8 cellular contexts compared by ENCODE assay signal in genomic region chr17:17303847-17304490, GRCh38. TPM values are rescaled to one million over a fixed set of nuclear protein-coding genes. Genes with fewer than 3 reads are reported as not detected.
DNase-seq lines count a peak whose midpoint lies in the region; ATAC-seq and TF ChIP-seq lines count a peak whose summit lies in the region.

No MANE protein-coding gene starts in this region.

- in situ Hi-C loops in ACHN (cut with HindIII; ENCODE audit: low pct_ligation_motif_present, low pct_unique_long_range_greater_than_20kb, low sequenced_read_pairs): no loop called here

- H3K4me3 Mint-ChIP-seq in activated B cell treated with CpG ODN at 0.5 μM for 24 hours: peak overlapping the region; percentile 81
- peak overlapping the region; percentile 91 to 95 for H3K4me3 Mint-ChIP-seq in stimulated activated naive B cell treated with anti-CD40 and anti-IgM and Interleukin-4, amounts not matched to agents 10 μg/mL and 1 μg/mL and 100 μg/mL, for 72 hours

- ATAC-seq in activated B cell treated with CpG ODN at 0.5 μM for 24 hours (ENCODE audit: low read depth): no peak
- ATAC-seq in stimulated activated naive B cell treated with anti-CD40 and anti-IgM and Interleukin-4, amounts not matched to agents 10 μg/mL and 1 μg/mL and 100 μg/mL, for 72 hours (replicated peaks): no peak
- no peak for ATAC-seq in GM18517 (IDR thresholded peaks at IDR 0.05; ENCODE audit: unreplicated experiment)
- no peak for ATAC-seq in GM18909 (IDR thresholded peaks at IDR 0.05; ENCODE audit: poor library complexity, unreplicated experiment)

- no peaks in the 10 kb centered on the region for H3K27me3 Mint-ChIP-seq in activated B cell treated with CpG ODN at 0.5 μM for 24 hours
- H3K27me3 Mint-ChIP-seq in stimulated activated naive B cell treated with anti-CD40 and anti-IgM and Interleukin-4, amounts not matched to agents 10 μg/mL and 1 μg/mL and 100 μg/mL, for 72 hours: no peaks in the 10 kb centered on the region

- no peaks in the 10 kb centered on the region for H3K36me3 Mint-ChIP-seq in activated B cell treated with CpG ODN at 0.5 μM for 24 hours (ENCODE audit: low read depth)
- no peaks in the 10 kb centered on the region for H3K36me3 Mint-ChIP-seq in stimulated activated naive B cell treated with anti-CD40 and anti-IgM and Interleukin-4, amounts not matched to agents 10 μg/mL and 1 μg/mL and 100 μg/mL, for 72 hours

- no peaks in the 10 kb centered on the region for H3K9me3 Mint-ChIP-seq in activated B cell treated with CpG ODN at 0.5 μM for 24 hours
- no peaks in the 10 kb centered on the region for H3K9me3 Mint-ChIP-seq in stimulated activated naive B cell treated with anti-CD40 and anti-IgM and Interleukin-4, amounts not matched to agents 10 μg/mL and 1 μg/mL and 100 μg/mL, for 72 hours

- intact Hi-C loops in activated B cell treated with CpG ODN at 0.5 μM for 24 hours (cut with micrococcal nuclease): loop anchor here (5.0 to 10.0 kb wide), 3 partner anchors 67 to 731 kb away; partner anchors contain the start of genes ATPAF2, FLCN and GID4

- H3K4me3 ChIP-seq in iPS-11a (ENCODE audit: low read depth, low read length): peak overlapping the region; percentile 58

- no peak overlapping the region for H3K27ac Mint-ChIP-seq in activated B cell treated with CpG ODN at 0.5 μM for 24 hours
- peak overlapping the region; percentile 75 for H3K27ac Mint-ChIP-seq in stimulated activated naive B cell treated with anti-CD40 and anti-IgM and Interleukin-4, amounts not matched to agents 10 μg/mL and 1 μg/mL and 100 μg/mL, for 72 hours

- CTCF ChIA-PET in activated B cell treated with CpG ODN at 0.5 μM for 24 hours (lab: Charles Lee): no interaction called here

- POLR2A ChIA-PET in activated B cell treated with CpG ODN at 0.5 μM for 24 hours (lab: Charles Lee): no interaction called here

- TF ChIP-seq CTCF in activated B cell treated with CpG ODN at 0.5 μM for 24 hours (IDR thresholded peaks at IDR 0.05): no peak

- peaks cover 34% of the 10 kb centered on the region for H3K4me1 Mint-ChIP-seq in activated B cell treated with CpG ODN at 0.5 μM for 24 hours
- H3K4me1 Mint-ChIP-seq in stimulated activated naive B cell treated with anti-CD40 and anti-IgM and Interleukin-4, amounts not matched to agents 10 μg/mL and 1 μg/mL and 100 μg/mL, for 72 hours: peaks cover 19 to 41% of the 10 kb centered on the region in 2 donors

- DNase-seq in NCI-H1105 (lab: John Stamatoyannopoulos, UW): peak; percentile 52
- no peak for DNase-seq in NCI-H1105 treated with DMSO at 0.1 percent for 48 hours (lab: John Stamatoyannopoulos, UW)
- no peak for DNase-seq in activated B cell treated with CpG ODN at 0.5 μM for 24 hours
- no peak for DNase-seq in stimulated activated naive B cell treated with anti-CD40 and anti-IgM and Interleukin-4, amounts not matched to agents 10 μg/mL and 1 μg/mL and 100 μg/mL, for 72 hours
- no peak for DNase-seq in ACHN

RNA-seq across cellular contexts. Expression of gene NT5M, which starts 0.8 kb away (rescaled TPM):
- total RNA-seq in activated B cell treated with CpG ODN at 0.5 μM for 24 hours: 0.71 and 0.93 TPM in 2 replicates

RNA-seq across cellular contexts. Expression of gene COPS3, which starts 22.9 kb away (rescaled TPM):
- 71.6 and 73.7 TPM in 2 replicates for total RNA-seq in activated B cell treated with CpG ODN at 0.5 μM for 24 hours
